In the genomic region with DNA sequence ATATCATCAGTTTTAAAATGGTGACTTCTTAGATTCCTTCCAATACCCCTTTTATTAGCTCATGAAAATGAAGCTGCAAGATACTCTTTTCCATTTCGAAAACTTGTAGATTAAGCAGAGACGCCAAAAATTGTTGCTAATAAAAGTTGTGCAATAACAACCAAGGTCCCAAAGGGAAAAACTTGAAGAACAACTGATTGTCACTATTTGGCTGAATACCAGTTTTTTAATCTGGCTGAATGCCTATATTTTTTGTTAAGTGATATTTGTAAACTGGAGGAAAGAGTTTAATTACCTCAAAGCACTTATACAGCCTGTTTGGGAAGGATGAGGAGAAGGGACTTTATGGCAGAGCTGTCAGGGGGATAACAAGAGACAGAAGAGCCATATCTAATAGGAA, we compare ENCODE assay signal across 18 cellular contexts. TPM values are rescaled to one million over a fixed set of nuclear protein-coding genes. Genes with fewer than 3 reads are reported as not detected.
"Had no signal": no experiment of that assay in that cellular context is flagged by ENCODE, and none has a peak within 500 bp of the region (broad histone marks: within the 10 kb centered on the region; RNA-seq: fewer than 3 reads in every experiment).

No MANE protein-coding gene starts in this region.

- H3K27ac ChIP-seq: psoas muscle, thoracic aorta had no signal

- H3K4me3 Mint-ChIP-seq: activated CD4-positive, alpha-beta T cell treated with anti-CD3 and anti-CD28 coated beads, Interleukin-2, amount 10 ng/mL, durations not matched to agents 7 days and 5 days; brain; stimulated activated naive CD8-positive, alpha-beta T cell treated with anti-CD3 and anti-CD28 coated beads, Interleukin-15, amount 100 ng/mL, for 72 hours; T-helper 17 cell had no signal

- H3K4me3 ChIP-seq: mucosa of descending colon, psoas muscle, thoracic aorta had no signal

- DNase-seq: activated CD4-positive, alpha-beta T cell treated with anti-CD3 and anti-CD28 coated beads, Interleukin-2, amount 10 ng/mL, durations not matched to agents 7 days and 5 days; activated CD4-positive, CD25-positive, alpha-beta regulatory T cell; amniotic stem cell; cerebellar nuclear complex; dermis blood vessel endothelial cell; foreskin fibroblast; head of caudate nucleus; mucosa of descending colon; naive thymus-derived CD8-positive, alpha-beta T cell; psoas muscle; stimulated activated CD4-positive, alpha-beta T cell treated with anti-CD3 and anti-CD28 coated beads, Interleukin-2, amount 100 ng/mL, for 48 hours; stimulated activated naive CD8-positive, alpha-beta T cell treated with anti-CD3 and anti-CD28 coated beads, Interleukin-15, amount 100 ng/mL, for 72 hours; T-helper 17 cell had no signal

- H3K9me3 ChIP-seq: mucosa of descending colon, psoas muscle, thoracic aorta had no signal

- H3K36me3 ChIP-seq: thoracic aorta had no signal

- H3K36me3 Mint-ChIP-seq: brain had no signal

- ATAC-seq: mucosa of descending colon; naive thymus-derived CD8-positive, alpha-beta T cell; psoas muscle; stimulated activated naive CD8-positive, alpha-beta T cell treated with anti-CD3 and anti-CD28 coated beads, Interleukin-15, amount 100 ng/mL, for 72 hours; T-helper 17 cell had no signal

- H3K27ac Mint-ChIP-seq: activated CD4-positive, alpha-beta T cell treated with anti-CD3 and anti-CD28 coated beads, Interleukin-2, amount 10 ng/mL, durations not matched to agents 7 days and 5 days; brain; T-helper 17 cell had no signal

- H3K4me1 ChIP-seq: psoas muscle had no signal

- FAIRE-seq: islet of Langerhans had no signal

- H3K27me3 Mint-ChIP-seq: activated CD4-positive, alpha-beta T cell treated with anti-CD3 and anti-CD28 coated beads, Interleukin-2, amount 10 ng/mL, durations not matched to agents 7 days and 5 days; naive thymus-derived CD8-positive, alpha-beta T cell; stimulated activated naive CD8-positive, alpha-beta T cell treated with anti-CD3 and anti-CD28 coated beads, Interleukin-15, amount 100 ng/mL, for 72 hours; T-helper 17 cell had no signal

RNA-seq across cellular contexts. Expression of gene C5orf58, which starts 14.6 kb away (rescaled TPM):
- total RNA-seq: activated CD4-positive, alpha-beta T cell treated with anti-CD3 and anti-CD28 coated beads, Interleukin-2, amount 10 ng/mL, durations not matched to agents 7 days and 5 days; dermis blood vessel endothelial cell; mucosa of descending colon; naive thymus-derived CD8-positive, alpha-beta T cell; osteoblast; psoas muscle; T-helper 17 cell; thoracic aorta; ureter had no signal
- polyA plus RNA-seq: psoas muscle had no signal

RNA-seq across cellular contexts. Expression of gene LCP2, which starts 50.2 kb away (rescaled TPM):
- total RNA-seq: osteoblast had no signal
